In the genomic region with DNA sequence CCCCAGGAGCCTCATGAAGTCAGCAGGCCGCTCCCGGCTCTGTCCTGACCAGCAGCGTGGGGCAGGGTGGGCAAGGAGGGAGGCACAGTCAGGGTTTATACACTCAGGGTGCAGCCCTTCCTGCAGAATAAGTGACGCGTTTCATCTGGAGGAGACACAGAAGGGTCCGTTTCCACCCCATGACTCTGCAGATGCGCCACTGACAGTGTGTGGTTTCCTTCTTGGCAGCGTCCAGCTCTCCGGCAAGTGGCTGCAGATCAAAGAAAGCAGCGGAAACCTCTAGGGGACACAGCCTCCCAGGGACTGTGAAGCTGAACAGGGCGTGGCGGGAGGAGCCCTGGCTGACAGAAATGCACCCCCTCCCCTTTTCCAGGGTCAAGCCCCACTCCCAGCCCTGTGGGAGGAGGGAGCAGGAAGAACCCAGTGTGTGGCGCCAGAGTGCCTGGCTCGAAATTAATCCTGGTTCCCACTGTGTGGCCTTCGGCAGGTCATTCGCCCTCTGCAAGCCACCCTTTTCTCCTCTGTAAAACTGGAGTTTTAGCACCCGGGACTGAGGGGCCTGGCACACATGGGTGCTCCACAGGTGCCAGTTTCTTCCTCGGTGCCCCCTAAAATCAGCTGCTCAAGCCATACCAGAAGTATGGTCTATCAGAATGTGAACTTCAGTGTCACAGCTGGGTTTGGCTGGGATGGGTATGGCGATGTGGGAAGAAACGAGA, we compare ENCODE assay signal across 9 cellular contexts. TPM values are rescaled to one million over a fixed set of nuclear protein-coding genes. Genes with fewer than 3 reads are reported as not detected.
DNase-seq lines count a peak whose midpoint lies in the region; ATAC-seq and TF ChIP-seq lines count a peak whose summit lies in the region.
"Had no signal": no experiment of that assay in that cellular context is flagged by ENCODE, and none has a peak within 500 bp of the region (broad histone marks: within the 10 kb centered on the region; RNA-seq: fewer than 3 reads in every experiment).

No MANE protein-coding gene starts in this region.

- no peaks in the 10 kb centered on the region for H3K9me3 ChIP-seq in hepatocyte (ENCODE audit: low read depth)
- H3K9me3 ChIP-seq in smooth muscle cell (replicated peaks; ENCODE audit: low read depth): no peaks in the 10 kb centered on the region

- peak; percentile 53 for DNase-seq in Daoy (ENCODE audit: low read depth)
- peak; percentile 97 to 98 for DNase-seq in Kasumi-1 (lab: John Stamatoyannopoulos, UW)
- DNase-seq in activated naive CD8-positive, alpha-beta T cell treated with anti-CD3 and anti-CD28 coated beads for 36 hours: peak; percentile 44
- peak; percentile 47 for DNase-seq in hepatocyte (ENCODE audit: low spot score)
- DNase-seq in smooth muscle cell (lab: John Stamatoyannopoulos, UW; ENCODE audit: unreplicated experiment): no peak

- no peaks in the 10 kb centered on the region for H3K9me2 ChIP-seq in hepatocyte (replicated peaks; ENCODE audit: insufficient read depth)

- H3K36me3 ChIP-seq in hepatocyte (replicated peaks; ENCODE audit: insufficient read depth, low read depth): no peaks in the 10 kb centered on the region
- H3K36me3 ChIP-seq in smooth muscle cell (ENCODE audit: low read depth): no peaks in the 10 kb centered on the region

- H2AFZ ChIP-seq in hepatocyte: no peak overlapping the region
- H2AFZ ChIP-seq in smooth muscle cell (ENCODE audit: low read depth): no peak overlapping the region

- TF ChIP-seq CTCF in hepatocyte (IDR thresholded peaks at IDR 0.05; ENCODE audit: poor library complexity) (peak; percentile 24), smooth muscle cell (IDR thresholded peaks at IDR 0.05; ENCODE audit: borderline replicate concordance, insufficient read depth, poor library complexity, severe bottlenecking) (no peak)

- no peak overlapping the region for H3K4me3 Mint-ChIP-seq in activated naive CD8-positive, alpha-beta T cell treated with anti-CD3 and anti-CD28 coated beads for 36 hours

- H3K79me2 ChIP-seq in hepatocyte (no peaks in the 10 kb centered on the region), smooth muscle cell (ENCODE audit: low read depth) (no peaks in the 10 kb centered on the region)

- H3K4me3 ChIP-seq in hepatocyte (no peak overlapping the region), smooth muscle cell (no peak overlapping the region)

- H3K27me3 Mint-ChIP-seq in activated naive CD8-positive, alpha-beta T cell treated with anti-CD3 and anti-CD28 coated beads for 36 hours: no peaks in the 10 kb centered on the region

- H3K27ac ChIP-seq in hepatocyte: peak overlapping the region; percentile 78
- no peak overlapping the region for H3K27ac ChIP-seq in smooth muscle cell (ENCODE audit: low read depth)
- H3K27ac ChIP-seq: epithelial cell of prostate had no signal

- H3K4me1 ChIP-seq in hepatocyte (ENCODE audit: insufficient read depth) (peaks cover 28% of the 10 kb centered on the region), smooth muscle cell (ENCODE audit: low read depth) (no peaks in the 10 kb centered on the region)

- ATAC-seq in GM19452 (IDR thresholded peaks at IDR 0.05; ENCODE audit: unreplicated experiment) (no peak), GM18909 (IDR thresholded peaks at IDR 0.05; ENCODE audit: poor library complexity, unreplicated experiment) (no peak), SK-N-SH treated with all-trans-retinoic acid at 6 μM for 48 hours (no peak; the same call in 2 of the 3 replicates)

- peaks cover 10% of the 10 kb centered on the region for H3K9me3 Mint-ChIP-seq in activated naive CD8-positive, alpha-beta T cell treated with anti-CD3 and anti-CD28 coated beads for 36 hours

- WGBS in hepatocyte (ENCODE audit: low lambda C conversion rate, missing lambda C conversion rate): 56% methylated on average over 20 of the region's 20 CpGs
- WGBS in smooth muscle cell (ENCODE audit: low lambda C conversion rate): 74% methylated on average over 20 of the region's 20 CpGs

- H3K36me3 Mint-ChIP-seq in activated naive CD8-positive, alpha-beta T cell treated with anti-CD3 and anti-CD28 coated beads for 36 hours: peaks cover 4% of the 10 kb centered on the region

- H4K20me1 ChIP-seq in hepatocyte (ENCODE audit: insufficient read depth, poor library complexity, severe bottlenecking) (no peaks in the 10 kb centered on the region), smooth muscle cell (ENCODE audit: low read depth) (no peaks in the 10 kb centered on the region)

- peak overlapping the region; percentile 23 for H3K27ac Mint-ChIP-seq in activated naive CD8-positive, alpha-beta T cell treated with anti-CD3 and anti-CD28 coated beads for 36 hours

- H3K27me3 ChIP-seq in hepatocyte (no peaks in the 10 kb centered on the region), smooth muscle cell (ENCODE audit: low read depth) (no peaks in the 10 kb centered on the region)

- H3K9ac ChIP-seq in smooth muscle cell (ENCODE audit: low read depth): no peak overlapping the region

- peaks cover 21% of the 10 kb centered on the region for H3K4me1 Mint-ChIP-seq in activated naive CD8-positive, alpha-beta T cell treated with anti-CD3 and anti-CD28 coated beads for 36 hours

- no peaks in the 10 kb centered on the region for H3F3A ChIP-seq in smooth muscle cell (ENCODE audit: low read depth)

- H3K4me2 ChIP-seq in hepatocyte (peak overlapping the region; percentile 56), smooth muscle cell (peak overlapping the region; percentile 36)

TF ChIP-seq in SK-N-SH treated with all-trans-retinoic acid at 6 μM for 48 hours, 23 proteins besides CTCF, POLR2A, EP300 and RAD21:
- TF ChIP-seq ZNF70 (CRISPR knock-in tag; IDR thresholded peaks at IDR 0.05) (no peak), TOX (CRISPR knock-in tag; IDR thresholded peaks at IDR 0.05; ENCODE audit: borderline replicate concordance) (no peak), OSR1 (CRISPR knock-in tag; IDR thresholded peaks at IDR 0.05) (no peak)

RNA-seq across cellular contexts. Expression of gene TBC1D14, which starts 17.3 kb away (rescaled TPM):
- 37.0 and 39.5 TPM in 2 replicates for total RNA-seq in Daoy (2014; rRNA removed; shearing (Covaris generic))
- total RNA-seq in activated naive CD8-positive, alpha-beta T cell treated with anti-CD3 and anti-CD28 coated beads for 36 hours: 10 to 100 TPM; 38.4 to 39.3 TPM
- total RNA-seq in hepatocyte (46.1 and 50.8 TPM in 2 replicates), smooth muscle cell (24.4 and 31.6 TPM in 2 replicates)
- polyA plus RNA-seq in hepatocyte (26.5 and 33.6 TPM in 2 replicates), smooth muscle cell (13.0 and 20.9 TPM in 2 replicates)
